In the genomic region with DNA sequence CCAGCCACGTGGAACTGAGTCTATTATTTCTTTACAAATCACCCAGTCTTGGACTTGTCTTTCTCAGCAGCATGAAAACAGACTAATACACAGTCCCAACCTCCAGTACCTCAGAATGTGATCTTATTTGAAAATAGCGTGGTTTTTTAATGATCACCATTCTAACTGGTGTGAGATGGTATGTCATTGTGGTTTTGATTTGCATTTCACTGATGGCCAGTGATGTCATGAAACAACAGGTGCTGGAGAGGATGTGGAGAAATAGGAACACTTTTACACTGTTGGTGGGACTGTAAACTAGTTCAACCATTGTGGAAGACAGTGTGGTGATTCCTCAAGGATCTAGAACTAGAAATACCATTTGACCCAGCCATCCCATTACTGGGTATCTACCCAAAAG, we compare ENCODE assay signal across 3 cellular contexts. TPM values are rescaled to one million over a fixed set of nuclear protein-coding genes. Genes with fewer than 3 reads are reported as not detected.
"Had no signal": no experiment of that assay in that cellular context is flagged by ENCODE, and none has a peak within 500 bp of the region (broad histone marks: within the 10 kb centered on the region; RNA-seq: fewer than 3 reads in every experiment).

No MANE protein-coding gene starts in this region.

RNA-seq across cellular contexts. Expression of a gene that starts 32.1 kb away (rescaled TPM):
- total RNA-seq: M059J, MCF 10A, NCI-H460 had no signal
